Comparison of ENCODE assay signal across 25 cellular contexts in the genomic region with DNA sequence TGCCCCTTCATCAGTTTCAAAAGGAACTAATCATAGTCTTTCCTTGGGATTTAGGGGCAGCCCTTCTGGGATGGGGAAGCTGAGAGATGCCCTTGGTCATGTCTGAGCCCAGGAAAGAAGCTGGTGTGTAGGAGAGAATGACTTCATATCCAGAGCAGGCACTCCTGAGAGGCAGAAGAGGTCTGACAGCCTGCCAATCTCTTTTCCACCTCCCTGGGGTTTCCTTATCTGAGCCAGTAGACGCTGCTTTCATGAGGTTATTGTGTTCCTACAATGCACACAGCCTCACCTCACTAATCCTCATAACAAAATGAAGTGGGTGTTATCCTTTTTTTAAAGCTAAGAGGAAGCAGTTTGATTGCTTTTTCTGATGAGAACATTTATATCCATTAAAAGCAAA. TPM values are rescaled to one million over a fixed set of nuclear protein-coding genes. Genes with fewer than 3 reads are reported as not detected.
DNase-seq lines count a peak whose midpoint lies in the region; ATAC-seq, FAIRE-seq and TF ChIP-seq lines count a peak whose summit lies in the region.
"Had no signal": no experiment of that assay in that cellular context is flagged by ENCODE, and none has a peak within 500 bp of the region (broad histone marks: within the 10 kb centered on the region; RNA-seq: fewer than 3 reads in every experiment).

No MANE protein-coding gene starts in this region.

- peaks cover 1% of the 10 kb centered on the region for H3K27me3 Mint-ChIP-seq in glutamatergic neuron (ENCODE audit: unreplicated experiment)

- H3K4me1 ChIP-seq in pancreas: peaks cover 0 to 8% (median 4%) of the 10 kb centered on the region in 3 donors

- H3K27ac Mint-ChIP-seq in glutamatergic neuron (ENCODE audit: unreplicated experiment): peak overlapping the region; percentile 43
- H3K27ac Mint-ChIP-seq: type B pancreatic cell had no signal

- no peak overlapping the region for H3K27ac ChIP-seq in pancreas
- H3K27ac ChIP-seq: BLaER1 treated with 17β-estradiol and CSF1 and Interleukin-3, amounts not matched to agents 10 nM and 100 nM had no signal

- peak; percentile 64 for DNase-seq in NCI-H1436 (lab: John Stamatoyannopoulos, UW)
- DNase-seq in NCI-H1436 treated with DMSO at 0.1 percent for 48 hours (lab: John Stamatoyannopoulos, UW): no peak
- peak; percentile 84 for DNase-seq in NCI-H226
- DNase-seq in glutamatergic neuron: no peak
- DNase-seq in pancreas: no peak
- DNase-seq in SIG-M5 treated with dmso at 0.1 percent for 504 hours (lab: John Stamatoyannopoulos, UW; ENCODE audit: unreplicated experiment): no peak
- DNase-seq in GM19238 (ENCODE audit: insufficient read length, low spot score): no peak
- DNase-seq: 8988T; activated CD4-positive, alpha-beta T cell treated with anti-CD3 and anti-CD28 coated beads, Interleukin-2, amount 50 U/mL, for 4 hours; activated naive CD4-positive, alpha-beta T cell treated with anti-CD3 and anti-CD28 coated beads, Interleukin-2, amount 50 U/mL, for 16 hours; activated T-cell treated with anti-CD3 and anti-CD28 coated beads for 4 hours; DMS 273 treated with DMSO at 0.1 percent for 48 hours; H7; Kasumi-1; mesenchymal stem cell; NCI-H774; nephron progenitor cell; retina; stimulated activated naive CD8-positive, alpha-beta T cell treated with anti-CD3 and anti-CD28 coated beads, Interleukin-15, Interleukin-2, amounts not matched to agents 100 U/mL and 50 U/mL, for 24 hours had no signal

- H3K4me3 ChIP-seq in pancreas: no peak overlapping the region
- H3K4me3 ChIP-seq: BLaER1 treated with 17β-estradiol and CSF1 and Interleukin-3, amounts not matched to agents 10 nM and 100 nM had no signal

- no peaks in the 10 kb centered on the region for H3K27me3 ChIP-seq in pancreas
- H3K27me3 ChIP-seq: BLaER1 treated with 17β-estradiol and CSF1 and Interleukin-3, amounts not matched to agents 10 nM and 100 nM had no signal

- peaks cover 48% of the 10 kb centered on the region for H3K4me1 Mint-ChIP-seq in glutamatergic neuron (ENCODE audit: low read depth, unreplicated experiment)

- 9 to 30% methylated on average over 1 of the region's 1 CpG for WGBS in pancreas, 2 donors

- TF ChIP-seq CTCF in glutamatergic neuron (IDR thresholded peaks at IDR 0.05; ENCODE audit: partially characterized antibody, unreplicated experiment) (no peak), pancreas (IDR thresholded peaks at IDR 0.05) (no peak)

- H3K4me3 Mint-ChIP-seq in glutamatergic neuron (ENCODE audit: unreplicated experiment): no peak overlapping the region
- H3K4me3 Mint-ChIP-seq: brain, nephron progenitor cell, type B pancreatic cell had no signal

- no peaks in the 10 kb centered on the region for H3K9me3 ChIP-seq in pancreas

- no peaks in the 10 kb centered on the region for H3K36me3 ChIP-seq in pancreas
- H3K36me3 ChIP-seq: BLaER1 treated with 17β-estradiol and CSF1 and Interleukin-3, amounts not matched to agents 10 nM and 100 nM had no signal

- no peaks in the 10 kb centered on the region for H3K36me3 Mint-ChIP-seq in glutamatergic neuron (ENCODE audit: unreplicated experiment)
- H3K36me3 Mint-ChIP-seq: brain had no signal

- no peak for FAIRE-seq in pancreas (lab: Jason Lieb, UNC)
- FAIRE-seq: RCC 7860 had no signal

- H3K9me3 Mint-ChIP-seq in glutamatergic neuron (ENCODE audit: unreplicated experiment): peaks cover 6% of the 10 kb centered on the region
- H3K9me3 Mint-ChIP-seq: brain, nephron progenitor cell, type B pancreatic cell had no signal

- intact Hi-C loops in pancreas (cut with DNase I): no loop called here

- ATAC-seq in pancreas: peak in 3 of 4 donors; percentile 18 to 26 (median 25)
- ATAC-seq in HG03108 (IDR thresholded peaks at IDR 0.05; ENCODE audit: unreplicated experiment): no peak
- ATAC-seq: esophagus mucosa; stimulated activated naive CD8-positive, alpha-beta T cell treated with anti-CD3 and anti-CD28 coated beads, Interleukin-15, Interleukin-2, amounts not matched to agents 100 U/mL and 50 U/mL, for 24 hours had no signal

RNA-seq across cellular contexts. Expression of a gene that starts 14.1 kb away (rescaled TPM):
- total RNA-seq in glutamatergic neuron (ENCODE audit: unreplicated experiment) (11.3 TPM), pancreas (10 to 100 TPM in 3 of 6 donors, 1 to 10 TPM in 3; 5.7 to 18.5 (median 9.0) TPM)
- 1 to 10 TPM; 1.3 to 2.7 TPM for polyA plus RNA-seq in pancreas

Comparison
In these comparisons a context has a peak if more than half of its experiments do, and no peak if none do; other contexts are left out.
1. DNase-seq: peak in NCI-H1436 (single experiment) and NCI-H226 (single experiment); none in NCI-H1436 treated with DMSO at 0.1 percent for 48 hours (single experiment), glutamatergic neuron (single experiment), pancreas (0 of 6), SIG-M5 treated with dmso at 0.1 percent for 504 hours (single experiment) and GM19238 (single experiment).